In the genomic region with DNA sequence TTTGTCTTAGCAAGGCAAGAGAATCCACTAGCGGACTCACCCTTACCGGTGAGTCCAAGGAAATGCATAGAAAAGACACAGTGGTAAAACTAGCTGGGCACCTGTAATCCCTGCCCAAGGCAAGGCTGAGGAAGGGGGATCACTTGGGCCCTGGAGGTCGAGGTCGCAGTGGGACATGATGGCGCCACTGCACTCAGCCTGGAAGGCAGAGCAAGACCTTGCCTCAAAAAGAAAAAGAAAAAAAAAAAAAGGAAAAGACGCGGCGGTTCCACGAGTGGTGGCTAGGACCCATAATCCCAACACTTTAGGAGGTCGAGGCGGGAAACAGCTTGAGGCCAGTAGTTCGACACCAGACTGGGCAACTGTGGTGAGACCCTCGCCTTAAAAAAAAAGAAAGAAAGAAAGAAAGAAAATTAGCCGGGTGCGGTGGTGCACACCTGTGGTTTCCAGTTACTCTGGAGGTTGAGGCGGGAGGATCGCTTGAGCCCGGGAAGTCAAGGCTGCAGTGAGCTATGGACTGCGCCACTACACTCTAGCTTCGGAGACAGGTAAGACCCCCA, we compare ENCODE assay signal across 8 cellular contexts. TPM values are rescaled to one million over a fixed set of nuclear protein-coding genes. Genes with fewer than 3 reads are reported as not detected.
DNase-seq lines count a peak whose midpoint lies in the region; ATAC-seq and TF ChIP-seq lines count a peak whose summit lies in the region.

No MANE protein-coding gene starts in this region.

- H3K4me3 ChIP-seq in heart right ventricle (peak overlapping the region in 9 of 10 donors; percentile 37 to 98 (median 88)), mucosa of rectum (ENCODE audit: low read length in 2 of 2) (peak overlapping the region; percentile 87 to 90)

- 94 to 95% methylated on average over 20 of the region's 20 CpGs for WGBS in heart right ventricle, 2 donors

- H3K9me3 ChIP-seq in heart right ventricle (no peaks in the 10 kb centered on the region), mucosa of rectum (ENCODE audit: control insufficient read depth in 2 of 2, low read length in 2 of 2) (no peaks in the 10 kb centered on the region)

- H3K27me3 ChIP-seq in heart right ventricle (no peaks in the 10 kb centered on the region), mucosa of rectum (ENCODE audit: control insufficient read depth in 2 of 2, insufficient read depth in 2 of 2, low read length in 2 of 2) (no peaks in the 10 kb centered on the region)

- H3K36me3 ChIP-seq in heart right ventricle (peaks cover 0 to 5% (median 0%) of the 10 kb centered on the region in 9 donors), mucosa of rectum (ENCODE audit: control insufficient read depth in 2 of 2, insufficient read depth in 2 of 2, low read length in 2 of 2) (no peaks in the 10 kb centered on the region)

- DNase-seq in heart right ventricle (peak in 1 of 2 donors; percentile 9), left ventricle myocardium superior (no peak), caudate nucleus (lab: John Stamatoyannopoulos, UW) (peak in 2 of 61 donors; percentile 33 to 45), NCI-H345 (lab: John Stamatoyannopoulos, UW) (no peak), HPDE6-E6E7 (ENCODE audit: extremely low spot score) (no peak)

- peaks cover 0 to 35% (median 24%) of the 10 kb centered on the region in 9 donors for H3K4me1 ChIP-seq in heart right ventricle
- H3K4me1 ChIP-seq in mucosa of rectum (ENCODE audit: control insufficient read depth in 2 of 2, insufficient read depth in 2 of 2, low read length in 2 of 2), result peaks cover 7 to 17% of the 10 kb centered on the region in 2 donors

- H3K9ac ChIP-seq in mucosa of rectum (ENCODE audit: low read depth in 1 of 2, low read length in 2 of 2), result peak overlapping the region; percentile 73 to 83

- intact Hi-C loops in heart right ventricle (cut with DNase I), result loop anchor here in 5 of 10 donors (2.0 to 10.0 kb wide), 5 partner anchors 36 to 1693 kb away; a partner anchor contains a TSS
- intact Hi-C loops in left ventricle myocardium superior (cut with micrococcal nuclease), result no loop called here

- H3K27ac ChIP-seq in heart right ventricle (peak overlapping the region; percentile 60 to 100 (median 97)), caudate nucleus (ENCODE audit: low read depth, low read length) (peak overlapping the region; percentile 89), mucosa of rectum (ENCODE audit: low read depth in 2 of 2, low read length in 2 of 2) (peak overlapping the region; percentile 88 to 95)

- ATAC-seq in heart right ventricle (no peak), left ventricle myocardium superior (no peak), HG03108 (IDR thresholded peaks at IDR 0.05; ENCODE audit: unreplicated experiment) (no peak), HG02678 (IDR thresholded peaks at IDR 0.05; ENCODE audit: unreplicated experiment) (no peak)

- no peak for TF ChIP-seq CTCF in heart right ventricle (IDR thresholded peaks at IDR 0.05)

RNA-seq across cellular contexts. Expression of a gene that starts 0.8 kb away (rescaled TPM):
- total RNA-seq in heart right ventricle, result 100 to 1,000 TPM in 1 of 10 donors, 10 to 100 TPM in 9; 11.4 to 617 (median 40.9) TPM
- polyA plus RNA-seq in heart right ventricle, result 10 to 100 TPM; 16.6 to 23.9 TPM
- total RNA-seq in left ventricle myocardium superior, result 14.6 TPM
